8 cellular contexts compared by ENCODE assay signal in the genomic region with DNA sequence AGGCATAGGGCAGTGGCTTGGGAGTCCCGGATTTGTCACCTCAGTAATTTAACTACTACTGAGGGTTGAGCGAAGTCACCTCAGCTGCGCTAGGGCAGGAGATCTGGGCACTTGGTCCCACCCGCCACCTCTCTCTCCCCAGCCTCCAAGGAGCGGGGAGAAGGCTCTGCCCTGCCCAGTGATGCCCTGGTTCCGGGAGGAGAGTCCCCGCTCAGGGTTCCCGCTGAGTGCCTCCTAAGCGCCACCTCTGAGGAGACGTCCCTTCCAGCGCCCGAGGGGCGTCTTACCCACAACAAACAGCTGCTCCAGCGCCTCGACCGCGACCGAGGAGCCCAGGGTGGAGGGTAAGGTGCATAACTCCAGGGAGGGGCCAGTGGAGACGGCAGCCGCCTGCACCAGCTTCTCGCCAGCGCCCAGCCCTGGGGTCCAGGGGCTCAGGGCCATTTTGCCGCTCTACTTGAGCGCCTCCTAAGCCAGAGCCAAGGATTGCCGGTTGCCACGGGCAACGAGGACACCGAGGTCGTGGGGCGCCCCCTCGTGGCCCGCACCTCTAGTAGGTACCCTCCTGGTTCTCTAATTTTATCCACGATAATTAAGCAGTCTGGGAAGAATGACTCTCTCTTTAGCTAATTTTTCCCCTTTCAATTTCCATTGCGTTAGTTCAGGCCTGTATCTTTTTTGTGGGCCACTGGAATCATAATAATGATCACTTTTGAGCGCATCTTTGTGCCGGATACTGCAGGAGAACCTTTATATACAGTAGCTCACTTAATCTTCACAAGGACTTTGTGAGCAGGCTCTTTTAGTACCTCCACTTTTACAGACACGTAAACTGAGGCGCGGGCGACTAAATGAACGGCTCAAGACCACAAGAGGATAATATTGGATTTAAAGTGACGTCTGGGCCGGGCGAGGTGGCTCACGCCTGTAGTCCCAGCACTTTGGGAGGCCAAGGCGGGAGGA. TPM values are rescaled to one million over a fixed set of nuclear protein-coding genes. Genes with fewer than 3 reads are reported as not detected.
DNase-seq lines count a peak whose midpoint lies in the region; ATAC-seq and TF ChIP-seq lines count a peak whose summit lies in the region.

A gene (minus strand): TSS at position 481 of the 963 bp plus-strand sequence. CDS start 37 bp downstream, at position 444.

- H3K4me3 Mint-ChIP-seq in IgD-negative memory B cell (peak within 1 kb of the TSS; percentile 21 to 91 (median 84)), glutamatergic neuron (ENCODE audit: unreplicated experiment) (peak within 1 kb of the TSS; percentile 82)

- H3K27ac Mint-ChIP-seq in IgD-negative memory B cell (peak within 1 kb of the TSS in 2 of 3 donors; percentile 5 to 37), glutamatergic neuron (ENCODE audit: unreplicated experiment) (no peak within 1 kb of the TSS)

- peaks cover 1 to 6% (median 4%) of the 10 kb centered on the region in 3 donors for H3K4me1 Mint-ChIP-seq in IgD-negative memory B cell
- no peaks in the 10 kb centered on the region for H3K4me1 Mint-ChIP-seq in glutamatergic neuron (ENCODE audit: low read depth, unreplicated experiment)

- TF ChIP-seq CTCF in glutamatergic neuron (IDR thresholded peaks at IDR 0.05; ENCODE audit: partially characterized antibody, unreplicated experiment) = peak; percentile 95

- no peaks in the 10 kb centered on the region for H3K9me3 Mint-ChIP-seq in IgD-negative memory B cell
- no peaks in the 10 kb centered on the region for H3K9me3 Mint-ChIP-seq in glutamatergic neuron (ENCODE audit: unreplicated experiment)

- H3K27me3 Mint-ChIP-seq in IgD-negative memory B cell = peaks cover 6% of the 10 kb centered on the region
- H3K27me3 Mint-ChIP-seq in glutamatergic neuron (ENCODE audit: unreplicated experiment) = no peaks in the 10 kb centered on the region

- no peaks in the 10 kb centered on the region for H3K36me3 Mint-ChIP-seq in IgD-negative memory B cell
- H3K36me3 Mint-ChIP-seq in glutamatergic neuron (ENCODE audit: unreplicated experiment) = no peaks in the 10 kb centered on the region

- DNase-seq in DMS153 treated with DMSO at 0.1 percent for 48 hours (lab: John Stamatoyannopoulos, UW; ENCODE audit: unreplicated experiment) (peak; percentile 83), SHP77 (lab: John Stamatoyannopoulos, UW) (peak; percentile 91 to 98), glutamatergic neuron (peak; percentile 95), occipital lobe (lab: John Stamatoyannopoulos, UW) (peak; percentile 49), superior temporal gyrus (ENCODE audit: extremely low spot score) (peak; percentile 85)
- peak; percentile 79 for DNase-seq in activated naive CD4-positive, alpha-beta T cell treated with Interleukin-2 at 50 U/mL for 16 hours

- ATAC-seq in GM21576 (IDR thresholded peaks at IDR 0.05; ENCODE audit: unreplicated experiment) = peak; percentile 95

RNA-seq across cellular contexts. Expression of the gene that starts here (rescaled TPM):
- polyA plus RNA-seq in IgD-negative memory B cell = not detected
- total RNA-seq in glutamatergic neuron (ENCODE audit: unreplicated experiment) = not detected
- 3.3 TPM for total RNA-seq in occipital lobe

Comparison
In these comparisons a context has a peak if more than half of its experiments do, and no peak if none do; other contexts are left out.
1. Peak in every context shown above with its lines: DNase-seq and ATAC-seq.
2. Peak in DNase-seq in glutamatergic neuron; RNA of the gene not detected or under 1 TPM.